Comparison of ENCODE assay signal across 8 cellular contexts in genomic region chr2:121529439-121530209, GRCh38. TPM values are rescaled to one million over a fixed set of nuclear protein-coding genes. Genes with fewer than 3 reads are reported as not detected.
DNase-seq lines count a peak whose midpoint lies in the region; ATAC-seq and TF ChIP-seq lines count a peak whose summit lies in the region.

No MANE protein-coding gene starts in this region.

- H3F3A ChIP-seq in neural progenitor cell (ENCODE audit: low read depth), result peaks cover 53% of the 10 kb centered on the region

- H3K4me1 Mint-ChIP-seq in activated naive CD4-positive, alpha-beta T cell treated with anti-CD3 and anti-CD28 coated beads, Interleukin-2, amount 10 ng/mL, durations not matched to agents 7 days and 5 days, result peaks cover 48% of the 10 kb centered on the region
- H3K4me1 Mint-ChIP-seq in neural progenitor cell, result peaks cover 48% of the 10 kb centered on the region

- H3K4me2 ChIP-seq in neural progenitor cell, result peak overlapping the region; percentile 75

- H3K9ac ChIP-seq in neural progenitor cell, result no peak overlapping the region

- peak overlapping the region; percentile 99 for H3K27ac Mint-ChIP-seq in activated naive CD4-positive, alpha-beta T cell treated with anti-CD3 and anti-CD28 coated beads, Interleukin-2, amount 10 ng/mL, durations not matched to agents 7 days and 5 days
- H3K27ac Mint-ChIP-seq in neural progenitor cell, result no peak overlapping the region

- no peak overlapping the region for H2AFZ ChIP-seq in neural progenitor cell (replicated peaks)

- no peak for TF ChIP-seq POLR2A in gastroesophageal sphincter (IDR thresholded peaks at IDR 0.05)

- H3K27me3 ChIP-seq in gastroesophageal sphincter, result no peaks in the 10 kb centered on the region
- no peaks in the 10 kb centered on the region for H3K27me3 ChIP-seq in neural progenitor cell

- H3K9me3 Mint-ChIP-seq in activated naive CD4-positive, alpha-beta T cell treated with anti-CD3 and anti-CD28 coated beads, Interleukin-2, amount 10 ng/mL, durations not matched to agents 7 days and 5 days, result no peaks in the 10 kb centered on the region
- H3K9me3 Mint-ChIP-seq in neural progenitor cell, result no peaks in the 10 kb centered on the region

- peak overlapping the region; percentile 90 for H3K4me3 Mint-ChIP-seq in activated naive CD4-positive, alpha-beta T cell treated with anti-CD3 and anti-CD28 coated beads, Interleukin-2, amount 10 ng/mL, durations not matched to agents 7 days and 5 days
- peak overlapping the region; percentile 88 for H3K4me3 Mint-ChIP-seq in neural progenitor cell

- H3K79me2 ChIP-seq in neural progenitor cell (ENCODE audit: low read depth), result peaks cover 59% of the 10 kb centered on the region

- no peak for TF ChIP-seq EP300 in gastroesophageal sphincter (IDR thresholded peaks at IDR 0.05)

- CTCF ChIA-PET in activated naive CD4-positive, alpha-beta T cell treated with anti-CD3 and anti-CD28 coated beads, Interleukin-2, amount 10 ng/mL, durations not matched to agents 7 days and 5 days (lab: Charles Lee), result interaction anchor here (1.0 to 1.9 kb wide), 4 partner anchors 9 to 192 kb away, joined by 3 to 5 read pairs (median 4); no protein-coding TSS in a partner anchor

- H4K20me1 ChIP-seq in neural progenitor cell (ENCODE audit: low read depth), result peaks cover 90% of the 10 kb centered on the region

- peak; percentile 35 for DNase-seq in stimulated activated CD4-positive, alpha-beta T cell treated with anti-CD3 and anti-CD28 coated beads, Interleukin-1b, Interleukin-23, amount 100 ng/mL, for 48 hours
- DNase-seq in stimulated activated CD4-positive, alpha-beta T cell treated with anti-CD3 and anti-CD28 coated beads, Interleukin-2, amount 100 ng/mL, for 48 hours, result no peak
- peak; percentile 67 for DNase-seq in NCI-H2171 treated with DMSO at 0.1 percent for 48 hours (lab: John Stamatoyannopoulos, UW)
- no peak for DNase-seq in activated naive CD4-positive, alpha-beta T cell treated with anti-CD3 and anti-CD28 coated beads, Interleukin-2, amount 10 ng/mL, durations not matched to agents 7 days and 5 days
- DNase-seq in neural progenitor cell (ENCODE audit: low spot score), result peak; percentile 85
- no peak for DNase-seq in mesenteric fat pad (ENCODE audit: low spot score)

- peak; percentile 13 for ATAC-seq in HG02759 (IDR thresholded peaks at IDR 0.05; ENCODE audit: unreplicated experiment)
- ATAC-seq in gastroesophageal sphincter, result peak; percentile 22

- no peak for TF ChIP-seq CTCF in gastroesophageal sphincter (IDR thresholded peaks at IDR 0.05)
- TF ChIP-seq CTCF in neural progenitor cell (IDR thresholded peaks at IDR 0.05), result no peak

- no peaks in the 10 kb centered on the region for H3K27me3 Mint-ChIP-seq in activated naive CD4-positive, alpha-beta T cell treated with anti-CD3 and anti-CD28 coated beads, Interleukin-2, amount 10 ng/mL, durations not matched to agents 7 days and 5 days
- H3K27me3 Mint-ChIP-seq in neural progenitor cell (ENCODE audit: insufficient read depth, low read depth), result peaks cover 3% of the 10 kb centered on the region

- H3K36me3 Mint-ChIP-seq in activated naive CD4-positive, alpha-beta T cell treated with anti-CD3 and anti-CD28 coated beads, Interleukin-2, amount 10 ng/mL, durations not matched to agents 7 days and 5 days, result peaks cover 29% of the 10 kb centered on the region
- peaks cover 4% of the 10 kb centered on the region for H3K36me3 Mint-ChIP-seq in neural progenitor cell

- H3K27ac ChIP-seq in gastroesophageal sphincter, result peak overlapping the region; percentile 83 to 91 (median 87)
- no peak overlapping the region for H3K27ac ChIP-seq in neural progenitor cell

- H3K36me3 ChIP-seq in gastroesophageal sphincter, result peaks cover 0 to 21% of the 10 kb centered on the region in 2 donors
- H3K36me3 ChIP-seq in neural progenitor cell, result no peaks in the 10 kb centered on the region

- H3K9me3 ChIP-seq in gastroesophageal sphincter (no peaks in the 10 kb centered on the region), neural progenitor cell (ENCODE audit: low read depth) (no peaks in the 10 kb centered on the region)

- WGBS in gastroesophageal sphincter (ENCODE audit: low coverage in 1 of 2), 2 donors, result 9 to 13% methylated on average over 9 to 10 of the region's 19 CpGs

- H3K4me3 ChIP-seq in gastroesophageal sphincter, result peak overlapping the region; percentile 44 to 77
- peak overlapping the region; percentile 59 for H3K4me3 ChIP-seq in neural progenitor cell

- peaks cover 0 to 75% (median 11%) of the 10 kb centered on the region in 3 donors for H3K4me1 ChIP-seq in gastroesophageal sphincter
- H3K4me1 ChIP-seq in neural progenitor cell, result peaks cover 40% of the 10 kb centered on the region

RNA-seq across cellular contexts. Expression of gene RNU4ATAC, which starts 1.1 kb away (rescaled TPM):
- total RNA-seq in gastroesophageal sphincter (not detected), neural progenitor cell (ENCODE audit: low replicate concordance) (not detected in 2 replicates), mesenteric fat pad (not detected)

Comparison
In these comparisons a context has a peak if more than half of its experiments do, and no peak if none do; other contexts are left out.
1. DNase-seq: peak in stimulated activated CD4-positive, alpha-beta T cell treated with anti-CD3 and anti-CD28 coated beads, Interleukin-1b, Interleukin-23, amount 100 ng/mL, for 48 hours (single experiment), NCI-H2171 treated with DMSO at 0.1 percent for 48 hours (single experiment) and neural progenitor cell (single experiment); none in stimulated activated CD4-positive, alpha-beta T cell treated with anti-CD3 and anti-CD28 coated beads, Interleukin-2, amount 100 ng/mL, for 48 hours (0 of 2), activated naive CD4-positive, alpha-beta T cell treated with anti-CD3 and anti-CD28 coated beads, Interleukin-2, amount 10 ng/mL, durations not matched to agents 7 days and 5 days (single experiment) and mesenteric fat pad (single experiment).